ENCODE assay signal across 2 cellular contexts in the genomic region with DNA sequence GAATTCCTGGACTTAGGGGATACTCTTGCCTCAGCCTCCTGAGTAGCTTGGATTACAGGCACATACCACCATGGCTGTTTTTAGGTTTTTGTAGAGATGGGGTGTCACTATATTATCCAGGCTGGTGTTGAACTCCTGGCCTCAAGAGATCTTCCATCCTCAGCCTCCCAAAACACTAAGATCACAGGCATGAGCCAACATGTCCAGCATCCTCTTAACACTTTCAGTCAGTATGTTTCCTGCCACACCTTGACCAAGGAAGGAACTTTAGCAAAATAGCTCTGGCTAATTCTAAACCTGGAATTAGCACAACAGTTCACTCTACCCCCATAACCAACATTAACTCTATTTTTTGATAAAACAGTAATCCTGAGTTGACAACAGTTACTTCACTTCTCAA.
TF ChIP-seq lines count a peak whose summit lies in the region.

No MANE protein-coding gene starts in this region.

TF ChIP-seq in WTC11, 78 proteins besides CTCF, POLR2A, EP300 and RAD21:
- TF ChIP-seq NFYB (CRISPR knock-in tag; conservative IDR thresholded peaks at IDR 0.05; ENCODE audit: low read depth) (no peak), ZNF232 (CRISPR knock-in tag; IDR thresholded peaks at IDR 0.05) (no peak), TEAD4 (CRISPR knock-in tag; IDR thresholded peaks at IDR 0.05) (no peak), ZNF512 (CRISPR knock-in tag; IDR thresholded peaks at IDR 0.05; ENCODE audit: borderline replicate concordance) (no peak), ZNF121 (CRISPR knock-in tag; IDR thresholded peaks at IDR 0.05) (no peak), ZNF671 (CRISPR knock-in tag; IDR thresholded peaks at IDR 0.05) (no peak), JAZF1 (CRISPR knock-in tag; IDR thresholded peaks at IDR 0.05) (no peak), MYBL2 (CRISPR knock-in tag; IDR thresholded peaks at IDR 0.05) (no peak)
TF ChIP-seq in WTC11: peak in this region for 0.

TF ChIP-seq in H1, 55 proteins besides CTCF, POLR2A, EP300 and RAD21:
- TF ChIP-seq GTF2F1 (IDR thresholded peaks at IDR 0.05; ENCODE audit: borderline replicate concordance, low read depth, low read length) = no peak
- TF ChIP-seq E2F6 (IDR thresholded peaks at IDR 0.05) = no peak
- no peak for TF ChIP-seq FOSL1 (IDR thresholded peaks at IDR 0.05; ENCODE audit: insufficient read depth, low read depth, low read length)
- no peak for TF ChIP-seq NANOG (IDR thresholded peaks at IDR 0.05; ENCODE audit: insufficient read depth, low read depth, low read length, poor library complexity, severe bottlenecking)
- TF ChIP-seq SP1 (IDR thresholded peaks at IDR 0.05; ENCODE audit: low read depth, low read length) = no peak
- TF ChIP-seq, protein P1, sequence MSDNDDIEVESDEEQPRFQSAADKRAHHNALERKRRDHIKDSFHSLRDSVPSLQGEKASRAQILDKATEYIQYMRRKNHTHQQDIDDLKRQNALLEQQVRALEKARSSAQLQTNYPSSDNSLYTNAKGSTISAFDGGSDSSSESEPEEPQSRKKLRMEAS (IDR thresholded peaks at IDR 0.05) = no peak
- TF ChIP-seq CHD7 (IDR thresholded peaks at IDR 0.05; ENCODE audit: insufficient replicate concordance, low read length) = no peak
- no peak for TF ChIP-seq YY1 (IDR thresholded peaks at IDR 0.05; ENCODE audit: low read depth, low read length)
- no peak for TF ChIP-seq RBBP5 (IDR thresholded peaks at IDR 0.05; ENCODE audit: borderline replicate concordance, low read depth, low read length)
- no peak for TF ChIP-seq CBX8 (IDR thresholded peaks at IDR 0.05; ENCODE audit: borderline replicate concordance, low read depth, low read length)
- no peak for TF ChIP-seq JUN (IDR thresholded peaks at IDR 0.05; ENCODE audit: low read depth, low read length)
- TF ChIP-seq KDM1A (IDR thresholded peaks at IDR 0.05; ENCODE audit: borderline replicate concordance, low read length) = no peak
- no peak for TF ChIP-seq EGR1 (IDR thresholded peaks at IDR 0.05; ENCODE audit: borderline replicate concordance, low read depth, low read length)
- TF ChIP-seq RNF2 (IDR thresholded peaks at IDR 0.05; ENCODE audit: borderline replicate concordance, low read depth, low read length, missing control alignments, poor library complexity, severe bottlenecking) = no peak
- TF ChIP-seq CTBP2 (IDR thresholded peaks at IDR 0.05; ENCODE audit: borderline replicate concordance, insufficient read depth, insufficient read length, low read length) = no peak
- TF ChIP-seq, protein P2, sequence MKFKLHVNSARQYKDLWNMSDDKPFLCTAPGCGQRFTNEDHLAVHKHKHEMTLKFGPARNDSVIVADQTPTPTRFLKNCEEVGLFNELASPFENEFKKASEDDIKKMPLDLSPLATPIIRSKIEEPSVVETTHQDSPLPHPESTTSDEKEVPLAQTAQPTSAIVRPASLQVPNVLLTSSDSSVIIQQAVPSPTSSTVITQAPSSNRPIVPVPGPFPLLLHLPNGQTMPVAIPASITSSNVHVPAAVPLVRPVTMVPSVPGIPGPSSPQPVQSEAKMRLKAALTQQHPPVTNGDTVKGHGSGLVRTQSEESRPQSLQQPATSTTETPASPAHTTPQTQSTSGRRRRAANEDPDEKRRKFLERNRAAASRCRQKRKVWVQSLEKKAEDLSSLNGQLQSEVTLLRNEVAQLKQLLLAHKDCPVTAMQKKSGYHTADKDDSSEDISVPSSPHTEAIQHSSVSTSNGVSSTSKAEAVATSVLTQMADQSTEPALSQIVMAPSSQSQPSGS (IDR thresholded peaks at IDR 0.05; ENCODE audit: low read length) = no peak
- TF ChIP-seq SP2 (IDR thresholded peaks at IDR 0.05; ENCODE audit: low read length) = no peak
- TF ChIP-seq KDM5A (IDR thresholded peaks at IDR 0.05; ENCODE audit: low read length) = no peak
- TF ChIP-seq HDAC6 (IDR thresholded peaks at IDR 0.05; ENCODE audit: low read depth, low read length) = no peak
